Comparison of ENCODE assay signal across 16 cellular contexts in genomic region chr17:69714659-69715058, GRCh38.
"Had no signal": no experiment of that assay in that cellular context is flagged by ENCODE, and none has a peak within 500 bp of the region (broad histone marks: within the 10 kb centered on the region; RNA-seq: fewer than 3 reads in every experiment).

No MANE protein-coding gene starts in this region.

- DNase-seq: colonic mucosa; dermis blood vessel endothelial cell; erythroblast; heart left ventricle; hippocampal formation; kidney glomerular epithelial cell; mesendoderm; naive thymus-derived CD8-positive, alpha-beta T cell; nucleus accumbens; ovary; right cardiac atrium; small intestine; stimulated activated CD4-positive, alpha-beta T cell treated with anti-CD3 and anti-CD28 coated beads, Interleukin-2, amount 100 ng/mL, for 48 hours; stimulated activated naive CD8-positive, alpha-beta T cell treated with anti-CD3 and anti-CD28 coated beads, Interleukin-15, Interleukin-2, amounts not matched to agents 100 U/mL and 50 U/mL, for 24 hours; thyroid gland had no signal

- H3K27ac ChIP-seq: colonic mucosa, heart left ventricle, ovary, suprapubic skin, thyroid gland had no signal

- H3K4me3 ChIP-seq: colonic mucosa, heart left ventricle, ovary, suprapubic skin, thyroid gland had no signal

- H3K36me3 ChIP-seq: colonic mucosa, heart left ventricle, ovary, suprapubic skin, thyroid gland had no signal

- H3K4me1 ChIP-seq: colonic mucosa, suprapubic skin had no signal

- H3K9me3 ChIP-seq: colonic mucosa, heart left ventricle, ovary, suprapubic skin, thyroid gland had no signal

- H3K27me3 ChIP-seq: colonic mucosa, heart left ventricle, ovary, suprapubic skin, thyroid gland had no signal

- ATAC-seq: heart left ventricle; naive thymus-derived CD8-positive, alpha-beta T cell; right cardiac atrium; stimulated activated naive CD8-positive, alpha-beta T cell treated with anti-CD3 and anti-CD28 coated beads, Interleukin-15, Interleukin-2, amounts not matched to agents 100 U/mL and 50 U/mL, for 24 hours had no signal
